In the genomic region with DNA sequence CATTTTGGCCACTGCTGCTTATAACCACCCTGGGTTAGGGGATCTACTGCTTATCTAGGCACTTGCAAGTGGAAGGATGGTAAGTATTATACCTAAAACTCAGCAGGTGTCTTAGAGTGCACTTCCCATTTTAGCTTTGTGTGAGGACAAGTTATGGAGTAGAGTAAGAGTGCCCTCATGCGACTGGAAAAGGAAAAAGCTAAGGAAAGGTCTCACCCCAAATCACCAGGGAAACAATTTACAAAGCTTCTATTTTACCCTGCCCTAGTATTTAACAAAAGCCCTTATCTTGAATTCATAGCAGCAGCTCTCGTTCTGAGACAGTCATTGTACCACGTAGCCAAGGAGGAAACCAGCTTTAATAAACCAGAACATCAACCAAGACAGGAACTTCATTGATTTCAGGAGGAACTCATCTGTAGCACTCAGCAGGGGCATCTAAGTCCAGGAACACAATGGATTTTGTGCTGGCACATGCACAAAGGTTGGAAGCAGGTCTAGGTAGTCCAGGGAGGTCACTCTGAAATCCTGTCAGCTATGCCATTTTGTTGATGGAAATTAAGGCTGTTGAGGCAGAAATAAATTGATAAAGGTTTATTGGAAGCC, we compare ENCODE assay signal across 8 cellular contexts.
DNase-seq lines count a peak whose midpoint lies in the region; ATAC-seq and TF ChIP-seq lines count a peak whose summit lies in the region.

No MANE protein-coding gene starts in this region.

- CTCF ChIA-PET in activated naive CD4-positive, alpha-beta T cell treated with anti-CD3 and anti-CD28 coated beads, Interleukin-2, amount 10 ng/mL, durations not matched to agents 7 days and 5 days (lab: Charles Lee) = interaction anchor here (0.8 to 5.8 kb wide), 43 partner anchors 9 to 1310 kb away, joined by 3 to 58 read pairs (median 4); a partner anchor contains a TSS

- H3K4me3 ChIP-seq in LNCaP clone FGC (ENCODE audit: low read depth, low read length) = no peak overlapping the region

- TF ChIP-seq CTCF in LNCaP clone FGC (IDR thresholded peaks at IDR 0.05; ENCODE audit: control insufficient read depth, extremely low read depth, insufficient read depth) = peak; percentile 76

- no peak for ATAC-seq in HG03045 (IDR thresholded peaks at IDR 0.05; ENCODE audit: unreplicated experiment)

- H3K9me3 Mint-ChIP-seq in activated naive CD4-positive, alpha-beta T cell treated with anti-CD3 and anti-CD28 coated beads, Interleukin-2, amount 10 ng/mL, durations not matched to agents 7 days and 5 days = peaks cover 2% of the 10 kb centered on the region

- peaks cover 4% of the 10 kb centered on the region for H3K27me3 Mint-ChIP-seq in activated naive CD4-positive, alpha-beta T cell treated with anti-CD3 and anti-CD28 coated beads, Interleukin-2, amount 10 ng/mL, durations not matched to agents 7 days and 5 days

- no peak overlapping the region for H3K4me3 Mint-ChIP-seq in activated naive CD4-positive, alpha-beta T cell treated with anti-CD3 and anti-CD28 coated beads, Interleukin-2, amount 10 ng/mL, durations not matched to agents 7 days and 5 days

- H3K36me3 Mint-ChIP-seq in activated naive CD4-positive, alpha-beta T cell treated with anti-CD3 and anti-CD28 coated beads, Interleukin-2, amount 10 ng/mL, durations not matched to agents 7 days and 5 days = no peaks in the 10 kb centered on the region

- in situ Hi-C loops in T47D (cut with HindIII; ENCODE audit: low pct_unique_long_range_greater_than_20kb, low sequenced_read_pairs) = no loop called here

- peak; percentile 50 for DNase-seq in activated naive CD4-positive, alpha-beta T cell treated with anti-CD3 and anti-CD28 coated beads, Interleukin-2, amount 10 ng/mL, durations not matched to agents 7 days and 5 days
- DNase-seq in activated naive CD4-positive, alpha-beta T cell (lab: John Stamatoyannopoulos, UW) = no peak
- DNase-seq in LNCaP clone FGC (ENCODE audit: low read depth) = peak; percentile 69
- DNase-seq in OCI-M1 (lab: John Stamatoyannopoulos, UW) = peak; percentile 78
- DNase-seq in T47D (ENCODE audit: low read depth in 1 of 2, low spot score in 1 of 2) = peak; percentile 53 to 84
- peak; percentile 58 for DNase-seq in iris pigment epithelial cell (ENCODE audit: low read depth)
- peak; percentile 2 for DNase-seq in stimulated activated naive CD4-positive, alpha-beta T cell treated with Interleukin-2 at 50 U/mL for 16 hours (lab: John Stamatoyannopoulos, UW)

- H3K27ac Mint-ChIP-seq in activated naive CD4-positive, alpha-beta T cell treated with anti-CD3 and anti-CD28 coated beads, Interleukin-2, amount 10 ng/mL, durations not matched to agents 7 days and 5 days = no peak overlapping the region

- H3K4me1 Mint-ChIP-seq in activated naive CD4-positive, alpha-beta T cell treated with anti-CD3 and anti-CD28 coated beads, Interleukin-2, amount 10 ng/mL, durations not matched to agents 7 days and 5 days = no peaks in the 10 kb centered on the region

Comparison
In these comparisons a context has a peak if more than half of its experiments do, and no peak if none do; other contexts are left out.
1. DNase-seq: peak in activated naive CD4-positive, alpha-beta T cell treated with anti-CD3 and anti-CD28 coated beads, Interleukin-2, amount 10 ng/mL, durations not matched to agents 7 days and 5 days (single experiment), LNCaP clone FGC (single experiment), OCI-M1 (single experiment), T47D (2 of 2), iris pigment epithelial cell (single experiment) and stimulated activated naive CD4-positive, alpha-beta T cell treated with Interleukin-2 at 50 U/mL for 16 hours (single experiment); none in activated naive CD4-positive, alpha-beta T cell (0 of 4).